In genomic region chr14:26773906-26774593, GRCh38 we compare ENCODE assay signal across 15 cellular contexts.
DNase-seq lines count a peak whose midpoint lies in the region; ATAC-seq and TF ChIP-seq lines count a peak whose summit lies in the region.
"Had no signal": no experiment of that assay in that cellular context is flagged by ENCODE, and none has a peak within 500 bp of the region (broad histone marks: within the 10 kb centered on the region; RNA-seq: fewer than 3 reads in every experiment).

No MANE protein-coding gene starts in this region.

- H3K27ac ChIP-seq in foreskin keratinocyte: no peak overlapping the region
- H3K27ac ChIP-seq in tibial artery: no peak overlapping the region
- H3K27ac ChIP-seq in transverse colon: no peak overlapping the region
- H3K27ac ChIP-seq: GM23248 had no signal

- H3K9me3 ChIP-seq in tibial artery (no peaks in the 10 kb centered on the region), transverse colon (no peaks in the 10 kb centered on the region)
- H3K9me3 ChIP-seq: MG63 had no signal

- no peak for TF ChIP-seq EP300 in transverse colon (IDR thresholded peaks at IDR 0.05; ENCODE audit: low read depth)

- no peak for TF ChIP-seq POLR2A in transverse colon (IDR thresholded peaks at IDR 0.05)

- intact Hi-C loops in tibial artery (cut with DNase I; ENCODE audit: low total_unique reads): no loop called here
- intact Hi-C loops in transverse colon (cut with DNase I; ENCODE audit: low total_unique reads): no loop called here

- H3K4me3 ChIP-seq in tibial artery: no peak overlapping the region
- H3K4me3 ChIP-seq in transverse colon: no peak overlapping the region
- H3K4me3 ChIP-seq: GM23248, MG63 had no signal

- no peak for TF ChIP-seq CTCF in foreskin keratinocyte (conservative IDR thresholded peaks at IDR 0.05)
- no peak for TF ChIP-seq CTCF in tibial artery (IDR thresholded peaks at IDR 0.05)
- TF ChIP-seq CTCF in transverse colon (IDR thresholded peaks at IDR 0.05): no peak

- in situ Hi-C loops in transverse colon (cut with MboI; ENCODE audit: low pct_ligation_motif_present in 1 of 4, low pct_unique_long_range_greater_than_20kb in 1 of 4, low sequenced_read_pairs in 3 of 4): no loop called here

- H3K4me1 ChIP-seq in foreskin keratinocyte: peaks cover 16% of the 10 kb centered on the region
- H3K4me1 ChIP-seq in tibial artery: no peaks in the 10 kb centered on the region
- H3K4me1 ChIP-seq in transverse colon: no peaks in the 10 kb centered on the region

- ATAC-seq in foreskin keratinocyte (peak; percentile 81), HG03469 (IDR thresholded peaks at IDR 0.05; ENCODE audit: unreplicated experiment) (no peak), GM18520 (IDR thresholded peaks at IDR 0.05; ENCODE audit: unreplicated experiment) (no peak)

- H3K36me3 ChIP-seq in tibial artery (no peaks in the 10 kb centered on the region), transverse colon (no peaks in the 10 kb centered on the region)
- H3K36me3 ChIP-seq: MG63 had no signal

- DNase-seq in HPDE6-E6E7 (ENCODE audit: extremely low spot score) (peak; percentile 27), amniotic epithelial cell (ENCODE audit: low read depth) (peak; percentile 11), foreskin keratinocyte (peak; percentile 37 to 60), tibial artery (no peak), transverse colon (no peak)
- DNase-seq: C1 segment of cervical spinal cord, GM23248, KG1, MG63, NCI-H1092 treated with DMSO at 0.1 percent for 48 hours, NCI-H1694 treated with DMSO at 0.1 percent for 48 hours, NCI-H774, SHP77 treated with DMSO at 0.1 percent for 48 hours had no signal

- 65 to 75% methylated on average over 5 of the region's 5 CpGs for WGBS in transverse colon (ENCODE audit: low coverage in 1 of 2), 2 donors

- H3K27me3 ChIP-seq in foreskin keratinocyte (no peaks in the 10 kb centered on the region), tibial artery (no peaks in the 10 kb centered on the region), transverse colon (no peaks in the 10 kb centered on the region)
- H3K27me3 ChIP-seq: MG63 had no signal

Comparison
In these comparisons a context has a peak if more than half of its experiments do, and no peak if none do; other contexts are left out.
1. DNase-seq: peak in HPDE6-E6E7 (single experiment), amniotic epithelial cell (single experiment) and foreskin keratinocyte (2 of 2); none in tibial artery (0 of 2) and transverse colon (single experiment).